ENCODE assay signal across 9 cellular contexts in genomic region chr7:105141068-105141467, GRCh38.
DNase-seq lines count a peak whose midpoint lies in the region; ATAC-seq and TF ChIP-seq lines count a peak whose summit lies in the region.
"Had no signal": no experiment of that assay in that cellular context is flagged by ENCODE, and none has a peak within 500 bp of the region (broad histone marks: within the 10 kb centered on the region; RNA-seq: fewer than 3 reads in every experiment).

No MANE protein-coding gene starts in this region.

- H3K4me1 ChIP-seq in mammary epithelial cell (ENCODE audit: insufficient read depth, low read length), result no peaks in the 10 kb centered on the region
- no peaks in the 10 kb centered on the region for H3K4me1 ChIP-seq in mucosa of descending colon (ENCODE audit: low read depth)

- 85% methylated on average over 6 of the region's 6 CpGs for WGBS in mammary epithelial cell (ENCODE audit: low coverage, missing lambda C conversion rate)

- no peaks in the 10 kb centered on the region for H3K4me1 Mint-ChIP-seq in activated naive CD4-positive, alpha-beta T cell treated with anti-CD3 and anti-CD28 coated beads for 36 hours (ENCODE audit: low read depth)

- DNase-seq in GM03348 (ENCODE audit: low spot score) (peak; percentile 72), mammary epithelial cell (no peak), mucosa of descending colon (no peak), GM19240 (ENCODE audit: insufficient read length, low spot score) (no peak)
- DNase-seq in activated naive CD4-positive, alpha-beta T cell treated with anti-CD3 and anti-CD28 coated beads for 36 hours, result no peak

- H3K36me3 ChIP-seq in mammary epithelial cell (ENCODE audit: insufficient read depth, low read length) (peaks cover 7% of the 10 kb centered on the region), mucosa of descending colon (ENCODE audit: low read depth) (no peaks in the 10 kb centered on the region)

- in situ Hi-C loops in mammary epithelial cell (cut with MboI; ENCODE audit: low sequenced_read_pairs in 2 of 2), result loop anchor here in 1 of 2 donors (25.0 kb wide), 1 partner anchor 196 kb away; no protein-coding TSS in a partner anchor

- no peak overlapping the region for H3K9ac ChIP-seq in mammary epithelial cell (ENCODE audit: insufficient read depth, low read length)

- H3K4me3 Mint-ChIP-seq in activated naive CD4-positive, alpha-beta T cell treated with anti-CD3 and anti-CD28 coated beads for 36 hours, result no peak overlapping the region
- H3K4me3 Mint-ChIP-seq: stimulated activated naive CD8-positive, alpha-beta T cell treated with anti-CD3 and anti-CD28 coated beads, Interleukin-15, Interleukin-2, amounts not matched to agents 100 ng/mL and 50 ng/mL, for 24 hours had no signal

- H3K4me3 ChIP-seq in mammary epithelial cell (replicated peaks in 1 of 3; ENCODE audit: insufficient read depth in 1 of 3, low read depth in 2 of 3, low read length in 3 of 3), result no peak overlapping the region
- H3K4me3 ChIP-seq in mucosa of descending colon, result no peak overlapping the region

- H3K9me3 ChIP-seq in mammary epithelial cell (replicated peaks; ENCODE audit: insufficient read depth, low read length), result no peaks in the 10 kb centered on the region
- no peaks in the 10 kb centered on the region for H3K9me3 ChIP-seq in mucosa of descending colon

- H3K4me2 ChIP-seq in mammary epithelial cell (ENCODE audit: insufficient read depth, low read depth, low read length), result no peak overlapping the region

- H3K27me3 Mint-ChIP-seq in activated naive CD4-positive, alpha-beta T cell treated with anti-CD3 and anti-CD28 coated beads for 36 hours (ENCODE audit: low read depth), result no peaks in the 10 kb centered on the region
- H3K27me3 Mint-ChIP-seq: stimulated activated naive CD8-positive, alpha-beta T cell treated with anti-CD3 and anti-CD28 coated beads, Interleukin-15, Interleukin-2, amounts not matched to agents 100 ng/mL and 50 ng/mL, for 24 hours had no signal

- no peaks in the 10 kb centered on the region for H4K20me1 ChIP-seq in mammary epithelial cell (ENCODE audit: insufficient read depth, low read length)

- TF ChIP-seq CTCF in LNCAP (IDR thresholded peaks at IDR 0.05), result peak; percentile 34; the same call in 1 of the 2 replicates
- TF ChIP-seq CTCF in mammary epithelial cell (conservative IDR thresholded peaks at IDR 0.05 in 1 of 2, IDR thresholded peaks at IDR 0.05 in 1 of 2; ENCODE audit: extremely low read depth in 1 of 2, insufficient read depth in 1 of 2, low read depth in 1 of 2, low read length in 2 of 2), result peak; percentile 17 to 32
- TF ChIP-seq CTCF in mucosa of descending colon (IDR thresholded peaks at IDR 0.05), result no peak

- H3K79me2 ChIP-seq in mammary epithelial cell (ENCODE audit: insufficient read depth, low read length), result peaks cover 36% of the 10 kb centered on the region

- dilution Hi-C loops in mammary epithelial cell (cut with HindIII; ENCODE audit: low sequenced_read_pairs), result no loop called here

- no peak overlapping the region for H3K27ac ChIP-seq in mammary epithelial cell (ENCODE audit: insufficient read depth, low read depth, low read length)

- CTCF ChIA-PET in mammary epithelial cell (lab: Charles Lee; ENCODE audit: low non-redundant PET), result no interaction called here
- CTCF ChIA-PET in activated naive CD4-positive, alpha-beta T cell treated with anti-CD3 and anti-CD28 coated beads for 36 hours (lab: Charles Lee), result interaction anchor here (0.8 kb wide), 1 partner anchor 25 kb away, joined by 3 read pairs; no protein-coding TSS in a partner anchor

- no peak overlapping the region for H2AFZ ChIP-seq in mammary epithelial cell (ENCODE audit: low read depth, low read length)

- ATAC-seq in mucosa of descending colon (peak; percentile 29), HG03097 (IDR thresholded peaks at IDR 0.05; ENCODE audit: low FRiP score, unreplicated experiment) (no peak), GM18873 (IDR thresholded peaks at IDR 0.05; ENCODE audit: low FRiP score, unreplicated experiment) (no peak)

- H3K27ac Mint-ChIP-seq in activated naive CD4-positive, alpha-beta T cell treated with anti-CD3 and anti-CD28 coated beads for 36 hours, result no peak overlapping the region
- H3K27ac Mint-ChIP-seq: stimulated activated naive CD8-positive, alpha-beta T cell treated with anti-CD3 and anti-CD28 coated beads, Interleukin-15, Interleukin-2, amounts not matched to agents 100 ng/mL and 50 ng/mL, for 24 hours had no signal

- H3K9me3 Mint-ChIP-seq in activated naive CD4-positive, alpha-beta T cell treated with anti-CD3 and anti-CD28 coated beads for 36 hours, result no peaks in the 10 kb centered on the region
- H3K9me3 Mint-ChIP-seq: stimulated activated naive CD8-positive, alpha-beta T cell treated with anti-CD3 and anti-CD28 coated beads, Interleukin-15, Interleukin-2, amounts not matched to agents 100 ng/mL and 50 ng/mL, for 24 hours had no signal

- no TSS peak for BruUV-seq in mammary epithelial cell (replicated peaks; lab: Mats Ljungman, UMichigan)

- peaks cover 13% of the 10 kb centered on the region for H3K36me3 Mint-ChIP-seq in activated naive CD4-positive, alpha-beta T cell treated with anti-CD3 and anti-CD28 coated beads for 36 hours (ENCODE audit: low read depth)

- intact Hi-C loops in mammary epithelial cell (cut with micrococcal nuclease) (loop anchor here (5.0 kb wide), 1 partner anchor 196 kb away; no protein-coding TSS in a partner anchor), mucosa of descending colon (cut with DNase I, micrococcal nuclease) (no loop called here)
- intact Hi-C loops in activated naive CD4-positive, alpha-beta T cell treated with anti-CD3 and anti-CD28 coated beads for 36 hours (cut with micrococcal nuclease), result no loop called here

- H3K27me3 ChIP-seq in mammary epithelial cell (ENCODE audit: insufficient read depth, low read length), result no peaks in the 10 kb centered on the region
